8 cellular contexts compared by ENCODE assay signal in genomic region chr4:109560687-109561452, GRCh38. TPM values are rescaled to one million over a fixed set of nuclear protein-coding genes. Genes with fewer than 3 reads are reported as not detected.
A peak's percentile ranks its signal among the peaks of the same experiment; 100 is the strongest.
DNase-seq lines count a peak whose midpoint lies in the region; ATAC-seq, FAIRE-seq and TF ChIP-seq lines count a peak whose summit lies in the region.

No MANE protein-coding gene starts in this region.

- DNase-seq in NCI-H2196 (lab: John Stamatoyannopoulos, UW; ENCODE audit: unreplicated experiment) (peak; percentile 21), NCI-H2196 treated with DMSO at 0.1 percent for 48 hours (lab: John Stamatoyannopoulos, UW; ENCODE audit: unreplicated experiment) (no peak), NCI-H526 treated with DMSO at 0.1 percent for 48 hours (lab: John Stamatoyannopoulos, UW) (peak; percentile 56), endothelial cell of umbilical vein (ENCODE audit: low read depth, low spot score) (peak; percentile 74)
- peak; percentile 8 to 22 for DNase-seq in activated CD8-positive, alpha-beta memory T cell treated with anti-CD3 and anti-CD28 coated beads for 1 hour (ENCODE audit: extremely low read depth in 1 of 2, low read depth in 1 of 2)
- peak; percentile 26 for DNase-seq in stimulated activated CD8-positive, alpha-beta memory T cell treated with anti-CD3 and anti-CD28 coated beads, Interleukin-4, amount 100 ng/mL, for 24 hours (ENCODE audit: low read depth)

- peak overlapping the region; percentile 94 for H3K27ac ChIP-seq in endothelial cell of umbilical vein (ENCODE audit: insufficient read depth, low read depth, low read length)

- dilution Hi-C loops in endothelial cell of umbilical vein (cut with MboI; ENCODE audit: extremely low pct_ligation_motif_present, low sequenced_read_pairs): no loop called here

- FAIRE-seq in endothelial cell of umbilical vein (lab: Jason Lieb, UNC): peak; percentile 83

- no peaks in the 10 kb centered on the region for H4K20me1 ChIP-seq in endothelial cell of umbilical vein (replicated peaks; ENCODE audit: control insufficient read depth, extremely low read depth, insufficient read depth, low read length)

- no peaks in the 10 kb centered on the region for H3K9me1 ChIP-seq in endothelial cell of umbilical vein (replicated peaks; ENCODE audit: control insufficient read depth, extremely low read depth, insufficient read depth, low read length)

- no peaks in the 10 kb centered on the region for H3K27me3 ChIP-seq in endothelial cell of umbilical vein (ENCODE audit: control insufficient read depth in 2 of 2, insufficient read depth in 2 of 2, low read length in 2 of 2)
- no peaks in the 10 kb centered on the region for H3K27me3 ChIP-seq in mononuclear cell (ENCODE audit: insufficient read depth, low read length)

- H3K4me2 ChIP-seq in endothelial cell of umbilical vein (ENCODE audit: insufficient read depth, low read length): peak overlapping the region; percentile 99

- H3K4me1 ChIP-seq in endothelial cell of umbilical vein (ENCODE audit: control insufficient read depth, extremely low read depth, insufficient read depth, low read length) (peaks cover 16% of the 10 kb centered on the region), mononuclear cell (ENCODE audit: insufficient read depth, low read length) (peaks cover 32% of the 10 kb centered on the region)

- peak overlapping the region; percentile 73 to 93 (median 90) for H3K4me3 ChIP-seq in endothelial cell of umbilical vein (replicated peaks in 1 of 3; ENCODE audit: insufficient read depth in 1 of 3, low read depth in 1 of 3, low read length in 3 of 3)
- peak overlapping the region; percentile 86 for H3K4me3 ChIP-seq in mononuclear cell (ENCODE audit: low read length)

- TF ChIP-seq POLR2A in endothelial cell of umbilical vein (IDR thresholded peaks at IDR 0.05; ENCODE audit: low read depth, low read length): no peak

- CTCF ChIA-PET in endothelial cell of umbilical vein (lab: Charles Lee): interaction anchor here (0.7 to 5.0 kb wide), 10 partner anchors 12 to 244 kb away, joined by 3 to 28 read pairs (median 4); partner anchors contain the start of gene SEC24B

- TF ChIP-seq CTCF in endothelial cell of umbilical vein (IDR thresholded peaks at IDR 0.05; ENCODE audit: extremely low read depth in 1 of 2, insufficient read depth in 1 of 2, low read depth in 1 of 2, low read length in 2 of 2): no peak

- ATAC-seq in HG02938 (IDR thresholded peaks at IDR 0.05; ENCODE audit: unreplicated experiment): peak; percentile 64

- H3K9me3 ChIP-seq in endothelial cell of umbilical vein (replicated peaks; ENCODE audit: control insufficient read depth, insufficient read depth, low read length) (no peaks in the 10 kb centered on the region), mononuclear cell (ENCODE audit: low read depth, low read length) (no peaks in the 10 kb centered on the region)

- H3K9ac ChIP-seq in endothelial cell of umbilical vein (replicated peaks; ENCODE audit: extremely low read depth, insufficient read depth, low read length): peak overlapping the region; percentile 96

- H2AFZ ChIP-seq in endothelial cell of umbilical vein (ENCODE audit: low read depth, low read length): peak overlapping the region; percentile 94

- H3K79me2 ChIP-seq in endothelial cell of umbilical vein (ENCODE audit: control insufficient read depth, insufficient read depth, low read length): peaks cover 17% of the 10 kb centered on the region

- no peaks in the 10 kb centered on the region for H3K36me3 ChIP-seq in endothelial cell of umbilical vein (ENCODE audit: control insufficient read depth in 2 of 2, extremely low read depth in 1 of 2, insufficient read depth in 2 of 2, low read length in 2 of 2)

- POLR2A ChIA-PET in endothelial cell of umbilical vein (lab: Charles Lee): interaction anchor here (0.6 to 1.0 kb wide), 3 partner anchors 12 to 127 kb away, joined by 4 to 8 read pairs (median 5); no protein-coding TSS in a partner anchor

- intact Hi-C loops in endothelial cell of umbilical vein (cut with micrococcal nuclease): loop anchor here (1.0 to 10.0 kb wide), 8 partner anchors 13 to 524 kb away; partner anchors contain the start of genes CASP6, CFI and SEC24B

- TSS peak; percentile 25 for BruUV-seq in endothelial cell of umbilical vein (replicated peaks; lab: Mats Ljungman, UMichigan)

TF ChIP-seq in endothelial cell of umbilical vein, 7 proteins besides CTCF, POLR2A, EP300 and RAD21:
- TF ChIP-seq FOS (IDR thresholded peaks at IDR 0.05; ENCODE audit: borderline replicate concordance, insufficient read depth, low read length) (peak; percentile 63), POLR2AphosphoS5 (IDR thresholded peaks at IDR 0.05; ENCODE audit: insufficient read depth, low read depth, low read length) (no peak)

RNA-seq across cellular contexts. Expression of gene MCUB, which starts 0.8 kb away (rescaled TPM):
- 32.5 and 35.2 TPM in 2 replicates for total RNA-seq in endothelial cell of umbilical vein
- 48.1 and 53.8 TPM in 2 replicates for polyA plus RNA-seq in endothelial cell of umbilical vein
- 41.0 and 50.3 TPM in 2 replicates for polyA plus RNA-seq in endothelial cell of umbilical vein (2011; cell fraction: cytosol; rRNA removed)
- 36.6 and 45.0 TPM in 2 replicates for polyA plus RNA-seq in endothelial cell of umbilical vein (2011; cell fraction: nucleus; rRNA removed)
- polyA plus RNA-seq in endothelial cell of umbilical vein (2012): 23.1 and 26.4 TPM in 2 replicates
- 13.6 and 16.5 TPM in 2 replicates for polyA minus RNA-seq in endothelial cell of umbilical vein
- polyA minus RNA-seq in endothelial cell of umbilical vein (2011; cell fraction: cytosol; rRNA and poly(A)+ RNA removed): 3.7 TPM
- polyA minus RNA-seq in endothelial cell of umbilical vein (2011; cell fraction: nucleus; rRNA and poly(A)+ RNA removed): 19.1 and 23.0 TPM in 2 replicates
- total RNA-seq in mononuclear cell: 95.8 TPM
